ENCODE assay signal across 22 cellular contexts in genomic region chr9:114039484-114039883, GRCh38. TPM values are rescaled to one million over a fixed set of nuclear protein-coding genes. Genes with fewer than 3 reads are reported as not detected.
A peak's percentile ranks its signal among the peaks of the same experiment; 100 is the strongest.
DNase-seq lines count a peak whose midpoint lies in the region; TF ChIP-seq lines count a peak whose summit lies in the region.
"Had no signal": no experiment of that assay in that cellular context is flagged by ENCODE, and none has a peak within 500 bp of the region (broad histone marks: within the 10 kb centered on the region; RNA-seq: fewer than 3 reads in every experiment).

No MANE protein-coding gene starts in this region.

- H3K4me3 ChIP-seq in testis, result no peak overlapping the region
- H3K4me3 ChIP-seq: SJCRH30 had no signal

- H3K27me3 ChIP-seq in testis, result no peaks in the 10 kb centered on the region
- H3K27me3 ChIP-seq: SJCRH30 had no signal

- no peak for TF ChIP-seq CTCF in testis (IDR thresholded peaks at IDR 0.05)

- no peaks in the 10 kb centered on the region for H3K4me1 Mint-ChIP-seq in activated T-helper 2 cell treated with anti-CD3 and anti-CD28 coated beads, Interferon-gamma antibody, Interleukin-2, Interleukin-4, amounts not matched to agents 10 μg/mL and 5 μg/mL and 100 μg/mL, durations not matched to agents 14 hours and 24 hours and 36 hours (ENCODE audit: low read depth)

- H3K4me1 ChIP-seq in testis, result no peaks in the 10 kb centered on the region
- H3K4me1 ChIP-seq: SJCRH30 had no signal

- H3K27ac ChIP-seq in testis, result no peak overlapping the region
- H3K27ac ChIP-seq: SJCRH30 had no signal

- peak; percentile 37 for DNase-seq in activated CD8-positive, alpha-beta memory T cell treated with anti-CD3 and anti-CD28 coated beads for 24 hours
- no peak for DNase-seq in activated CD8-positive, alpha-beta memory T cell treated with anti-CD3 and anti-CD28 coated beads, Interleukin-2, amount 50 U/mL, for 4 hours
- DNase-seq in activated T-helper 2 cell treated with anti-CD3 and anti-CD28 coated beads, Interferon-gamma antibody, Interleukin-2, Interleukin-4, amounts not matched to agents 10 μg/mL and 5 μg/mL and 100 μg/mL, durations not matched to agents 14 hours and 24 hours and 36 hours (ENCODE audit: low spot score), result peak; percentile 2
- DNase-seq in mesenteric fat pad (ENCODE audit: low spot score), result peak; percentile 37
- DNase-seq in testis, result peak; percentile 6
- DNase-seq in NCI-H2081 (lab: John Stamatoyannopoulos, UW), result no peak
- no peak for DNase-seq in hepatic stellate cell (ENCODE audit: low spot score)
- DNase-seq in NCI-H1417 (lab: John Stamatoyannopoulos, UW), result no peak
- DNase-seq: AML-193, C1 segment of cervical spinal cord, DND-41, GDM1, IMR-90, MV-4-11, NCI-H1105 treated with DMSO at 0.1 percent for 48 hours, NCI-H1694, NCI-H446, NCI-H526 had no signal

- TF ChIP-seq POLR2A in testis (IDR thresholded peaks at IDR 0.05), result no peak

- no peak overlapping the region for H3K4me3 Mint-ChIP-seq in activated T-helper 2 cell treated with anti-CD3 and anti-CD28 coated beads, Interferon-gamma antibody, Interleukin-2, Interleukin-4, amounts not matched to agents 10 μg/mL and 5 μg/mL and 100 μg/mL, durations not matched to agents 14 hours and 24 hours and 36 hours (ENCODE audit: low read depth)
- H3K4me3 Mint-ChIP-seq: CD8-positive, alpha-beta T cell had no signal

- H3K9me3 Mint-ChIP-seq in activated T-helper 2 cell treated with anti-CD3 and anti-CD28 coated beads, Interferon-gamma antibody, Interleukin-2, Interleukin-4, amounts not matched to agents 10 μg/mL and 5 μg/mL and 100 μg/mL, durations not matched to agents 14 hours and 24 hours and 36 hours, result no peaks in the 10 kb centered on the region
- H3K9me3 Mint-ChIP-seq: CD8-positive, alpha-beta T cell had no signal

- H3K36me3 Mint-ChIP-seq in activated T-helper 2 cell treated with anti-CD3 and anti-CD28 coated beads, Interferon-gamma antibody, Interleukin-2, Interleukin-4, amounts not matched to agents 10 μg/mL and 5 μg/mL and 100 μg/mL, durations not matched to agents 14 hours and 24 hours and 36 hours (ENCODE audit: low read depth), result no peaks in the 10 kb centered on the region
- H3K36me3 Mint-ChIP-seq: CD8-positive, alpha-beta T cell had no signal

- intact Hi-C loops in activated T-helper 2 cell treated with anti-CD3 and anti-CD28 coated beads, Interferon-gamma antibody, Interleukin-2, Interleukin-4, amounts not matched to agents 10 μg/mL and 5 μg/mL and 100 μg/mL, durations not matched to agents 14 hours and 24 hours and 36 hours (cut with micrococcal nuclease), result loop anchor here (10.0 kb wide), 1 partner anchor 235 kb away; no protein-coding TSS in a partner anchor
- intact Hi-C loops in testis (cut with DNase I; ENCODE audit: low total_unique reads), result no loop called here

- no peaks in the 10 kb centered on the region for H3K27me3 Mint-ChIP-seq in activated T-helper 2 cell treated with anti-CD3 and anti-CD28 coated beads, Interferon-gamma antibody, Interleukin-2, Interleukin-4, amounts not matched to agents 10 μg/mL and 5 μg/mL and 100 μg/mL, durations not matched to agents 14 hours and 24 hours and 36 hours (ENCODE audit: low read depth)

- no peaks in the 10 kb centered on the region for H3K9me3 ChIP-seq in testis
- H3K9me3 ChIP-seq: SJCRH30 had no signal

- 74 to 77% methylated on average over 4 to 5 of the region's 5 CpGs for WGBS in testis, 2 donors

- no peaks in the 10 kb centered on the region for H3K36me3 ChIP-seq in testis (ENCODE audit: low read depth, missing control alignments)

- no peak overlapping the region for H3K27ac Mint-ChIP-seq in activated T-helper 2 cell treated with anti-CD3 and anti-CD28 coated beads, Interferon-gamma antibody, Interleukin-2, Interleukin-4, amounts not matched to agents 10 μg/mL and 5 μg/mL and 100 μg/mL, durations not matched to agents 14 hours and 24 hours and 36 hours
- H3K27ac Mint-ChIP-seq: CD8-positive, alpha-beta T cell had no signal

RNA-seq across cellular contexts. Expression of gene AMBP, which starts 38.6 kb away (rescaled TPM):
- not detected in 2 replicates for total RNA-seq in activated T-helper 2 cell treated with anti-CD3 and anti-CD28 coated beads, Interferon-gamma antibody, Interleukin-2, Interleukin-4, amounts not matched to agents 10 μg/mL and 5 μg/mL and 100 μg/mL, durations not matched to agents 14 hours and 24 hours and 36 hours
- total RNA-seq in mesenteric fat pad (not detected), testis (under 1 TPM; 0.47 to 0.68 TPM)
- polyA plus RNA-seq in testis (ENCODE audit: insufficient read depth, low read depth, low replicate concordance), result 0.88 TPM
- total RNA-seq: CD8-positive, alpha-beta T cell; IMR-90; OCI-LY7 had no signal
- polyA plus RNA-seq: IMR-90 had no signal

RNA-seq across cellular contexts. Expression of gene KIF12, which starts 59.6 kb away (rescaled TPM):
- total RNA-seq in activated T-helper 2 cell treated with anti-CD3 and anti-CD28 coated beads, Interferon-gamma antibody, Interleukin-2, Interleukin-4, amounts not matched to agents 10 μg/mL and 5 μg/mL and 100 μg/mL, durations not matched to agents 14 hours and 24 hours and 36 hours, result not detected in 2 replicates
- total RNA-seq in mesenteric fat pad, result 0.84 TPM
- total RNA-seq in testis, result 1 to 10 TPM; 5.4 to 9.2 TPM
- polyA plus RNA-seq in testis (ENCODE audit: insufficient read depth, low read depth, low replicate concordance), result 7.1 TPM
- total RNA-seq: CD8-positive, alpha-beta T cell; IMR-90; OCI-LY7; SJCRH30 had no signal
- polyA plus RNA-seq: AG04450, IMR-90 had no signal

Comparison
In these comparisons a context has a peak if more than half of its experiments do, and no peak if none do; other contexts are left out.
1. DNase-seq: peak in activated CD8-positive, alpha-beta memory T cell treated with anti-CD3 and anti-CD28 coated beads for 24 hours (single experiment), activated T-helper 2 cell treated with anti-CD3 and anti-CD28 coated beads, Interferon-gamma antibody, Interleukin-2, Interleukin-4, amounts not matched to agents 10 μg/mL and 5 μg/mL and 100 μg/mL, durations not matched to agents 14 hours and 24 hours and 36 hours (single experiment), mesenteric fat pad (single experiment) and testis (single experiment); none in activated CD8-positive, alpha-beta memory T cell treated with anti-CD3 and anti-CD28 coated beads, Interleukin-2, amount 50 U/mL, for 4 hours (single experiment), NCI-H2081 (0 of 2), hepatic stellate cell (single experiment) and NCI-H1417 (0 of 3).